ENCODE assay signal across 17 cellular contexts in genomic region chr6:37650071-37650481, GRCh38. TPM values are rescaled to one million over a fixed set of nuclear protein-coding genes. Genes with fewer than 3 reads are reported as not detected.
A peak's percentile ranks its signal among the peaks of the same experiment; 100 is the strongest.
DNase-seq lines count a peak whose midpoint lies in the region; ATAC-seq and TF ChIP-seq lines count a peak whose summit lies in the region.
"Had no signal": no experiment of that assay in that cellular context is flagged by ENCODE, and none has a peak within 500 bp of the region (broad histone marks: within the 10 kb centered on the region; RNA-seq: fewer than 3 reads in every experiment).

No MANE protein-coding gene starts in this region.

- H3K4me3 ChIP-seq in GM12865 (ENCODE audit: low read depth, low read length) (no peak overlapping the region), astrocyte of the spinal cord (ENCODE audit: low read depth, low read length) (no peak overlapping the region), SK-N-SH (ENCODE audit: low read depth in 2 of 2, low read length in 1 of 2) (no peak overlapping the region)
- H3K4me3 ChIP-seq: lung, psoas muscle, SJCRH30 had no signal

- no peak for TF ChIP-seq EP300 in SK-N-SH (IDR thresholded peaks at IDR 0.05; ENCODE audit: borderline replicate concordance in 1 of 2, low read depth in 1 of 2, low read length in 1 of 2)

- H3K9me2 ChIP-seq in SK-N-SH, result no peaks in the 10 kb centered on the region

- POLR2A ChIA-PET in SK-N-SH (lab: Yijun Ruan, JAX), result no interaction called here

- DNase-seq in GM12865 (ENCODE audit: low read depth), result peak; percentile 19
- no peak for DNase-seq in astrocyte of the spinal cord (ENCODE audit: low read depth, low spot score)
- DNase-seq in iPS DF 19.7 (ENCODE audit: low read depth, low spot score), result peak; percentile 30
- peak; percentile 26 for DNase-seq in mucosa of gallbladder (ENCODE audit: low spot score)
- DNase-seq in central memory CD4-positive, alpha-beta T cell, result no peak
- DNase-seq in SK-N-SH, result no peak
- DNase-seq in activated CD8-positive, alpha-beta memory T cell treated with anti-CD3 and anti-CD28 coated beads for 24 hours, result no peak
- DNase-seq: activated CD8-positive, alpha-beta memory T cell treated with anti-CD3 and anti-CD28 coated beads, Interleukin-2, amount 50 U/mL, for 4 hours; activated naive CD8-positive, alpha-beta T cell treated with anti-CD3 and anti-CD28 coated beads, Interleukin-2, amount 10 ng/mL, durations not matched to agents 7 days and 5 days; NCI-H187; psoas muscle; SJCRH30; stimulated activated CD4-positive, alpha-beta T cell treated with anti-CD3 and anti-CD28 coated beads, Interleukin-2, amount 100 ng/mL, for 48 hours; stimulated activated naive CD4-positive, alpha-beta T cell had no signal

- H2AFZ ChIP-seq in SK-N-SH (ENCODE audit: low read depth), result no peak overlapping the region

- peak; percentile 20 for TF ChIP-seq CTCF in GM12865 (IDR thresholded peaks at IDR 0.05; ENCODE audit: insufficient read depth, low read depth, low read length, missing control alignments)
- TF ChIP-seq CTCF in astrocyte of the spinal cord (IDR thresholded peaks at IDR 0.05; ENCODE audit: low read depth, low read length), result peak; percentile 25
- TF ChIP-seq CTCF in SK-N-SH (IDR thresholded peaks at IDR 0.05), result no peak

- no peak overlapping the region for H3K27ac ChIP-seq in SK-N-SH (ENCODE audit: low read depth in 2 of 2, low read length in 1 of 2)
- H3K27ac ChIP-seq: KMS-11, psoas muscle, SJCRH30 had no signal

- H3K4me2 ChIP-seq in SK-N-SH, result no peak overlapping the region
- H3K4me2 ChIP-seq: KMS-11 had no signal

- no peak for ATAC-seq in HG03139 (IDR thresholded peaks at IDR 0.05; ENCODE audit: unreplicated experiment)
- ATAC-seq: psoas muscle had no signal

- 91% methylated on average over 10 of the region's 32 CpGs for WGBS in SK-N-SH (ENCODE audit: low lambda C conversion rate)

- no peaks in the 10 kb centered on the region for H3F3A ChIP-seq in SK-N-SH (replicated peaks; ENCODE audit: insufficient read depth)

- H3K4me1 ChIP-seq in SK-N-SH (ENCODE audit: control insufficient read depth in 1 of 2, insufficient read depth in 2 of 2, low read depth in 1 of 2, low read length in 1 of 2), result no peaks in the 10 kb centered on the region
- H3K4me1 ChIP-seq: psoas muscle, SJCRH30 had no signal

- H4K20me1 ChIP-seq in SK-N-SH (ENCODE audit: insufficient read depth), result no peaks in the 10 kb centered on the region

- CTCF ChIA-PET in SK-N-SH (lab: Yijun Ruan, JAX), result interaction anchor here (1.3 kb wide), 1 partner anchor 42 kb away, joined by 3 read pairs; no protein-coding TSS in a partner anchor

- no peaks in the 10 kb centered on the region for H3K27me3 ChIP-seq in SK-N-SH (ENCODE audit: insufficient read depth)
- H3K27me3 ChIP-seq: SJCRH30 had no signal

- no peaks in the 10 kb centered on the region for H3K79me2 ChIP-seq in SK-N-SH (ENCODE audit: insufficient read depth)

- H3K36me3 ChIP-seq in SK-N-SH (replicated peaks in 1 of 2; ENCODE audit: control insufficient read depth in 1 of 2, insufficient read depth in 2 of 2, low read length in 1 of 2), result no peaks in the 10 kb centered on the region
- H3K36me3 ChIP-seq: SJCRH30 had no signal

- in situ Hi-C loops in astrocyte of the spinal cord (cut with HindIII; ENCODE audit: low sequenced_read_pairs), result no loop called here

- H3K9ac ChIP-seq in SK-N-SH, result no peak overlapping the region
- H3K9ac ChIP-seq: KMS-11 had no signal

- no peak for TF ChIP-seq RAD21 in SK-N-SH (IDR thresholded peaks at IDR 0.05; ENCODE audit: low read length)

- no peaks in the 10 kb centered on the region for H3K9me3 ChIP-seq in SK-N-SH
- H3K9me3 ChIP-seq: SJCRH30 had no signal

TF ChIP-seq in SK-N-SH, 30 proteins besides CTCF, POLR2A, EP300 and RAD21:
- TF ChIP-seq TAF1 (IDR thresholded peaks at IDR 0.05; ENCODE audit: borderline replicate concordance, low read depth, low read length), result no peak
- TF ChIP-seq RCOR1 (IDR thresholded peaks at IDR 0.05; ENCODE audit: low read length), result no peak
- TF ChIP-seq GATA2 (CRISPR knock-in tag; IDR thresholded peaks at IDR 0.05), result no peak
- TF ChIP-seq SIN3A (IDR thresholded peaks at IDR 0.05; ENCODE audit: borderline replicate concordance, low read depth, low read length), result no peak
- no peak for TF ChIP-seq PBX3 (IDR thresholded peaks at IDR 0.05)
- TF ChIP-seq FOSL2 (IDR thresholded peaks at IDR 0.05; ENCODE audit: borderline replicate concordance, low read depth), result no peak
- TF ChIP-seq, protein P1, sequence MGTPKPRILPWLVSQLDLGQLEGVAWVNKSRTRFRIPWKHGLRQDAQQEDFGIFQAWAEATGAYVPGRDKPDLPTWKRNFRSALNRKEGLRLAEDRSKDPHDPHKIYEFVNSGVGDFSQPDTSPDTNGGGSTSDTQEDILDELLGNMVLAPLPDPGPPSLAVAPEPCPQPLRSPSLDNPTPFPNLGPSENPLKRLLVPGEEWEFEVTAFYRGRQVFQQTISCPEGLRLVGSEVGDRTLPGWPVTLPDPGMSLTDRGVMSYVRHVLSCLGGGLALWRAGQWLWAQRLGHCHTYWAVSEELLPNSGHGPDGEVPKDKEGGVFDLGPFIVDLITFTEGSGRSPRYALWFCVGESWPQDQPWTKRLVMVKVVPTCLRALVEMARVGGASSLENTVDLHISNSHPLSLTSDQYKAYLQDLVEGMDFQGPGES (IDR thresholded peaks at IDR 0.05; ENCODE audit: low read depth, low read length), result no peak
- no peak for TF ChIP-seq USF2 (IDR thresholded peaks at IDR 0.05; ENCODE audit: borderline replicate concordance, low read depth, low read length)
- TF ChIP-seq POLR2AphosphoS5 (IDR thresholded peaks at IDR 0.05; ENCODE audit: low read depth, low read length), result no peak
- TF ChIP-seq MEF2A (IDR thresholded peaks at IDR 0.05; ENCODE audit: borderline replicate concordance, low read depth), result no peak

RNA-seq across cellular contexts. Expression of gene MDGA1, which starts 47.6 kb away (rescaled TPM):
- total RNA-seq in mucosa of gallbladder, result 11.5 TPM
- 4.4 and 5.1 TPM in 2 replicates for polyA plus RNA-seq in SK-N-SH (2012; rRNA removed)
- polyA plus RNA-seq in SK-N-SH (2012; cell fraction: cytosol; rRNA removed), result 1.5 and 2.0 TPM in 2 replicates
- 9.9 and 16.9 TPM in 2 replicates for polyA plus RNA-seq in SK-N-SH (2012; cell fraction: nucleus; rRNA removed)

Comparison
In these comparisons a context has a peak if more than half of its experiments do, and no peak if none do; other contexts are left out.
1. DNase-seq: peak in GM12865 (single experiment), iPS DF 19.7 (single experiment) and mucosa of gallbladder (single experiment); none in astrocyte of the spinal cord (single experiment), central memory CD4-positive, alpha-beta T cell (single experiment), SK-N-SH (single experiment) and activated CD8-positive, alpha-beta memory T cell treated with anti-CD3 and anti-CD28 coated beads for 24 hours (single experiment).